Comparison of ENCODE assay signal across 18 cellular contexts in genomic region chr2:208671312-208671711, GRCh38.
"Had no signal": no experiment of that assay in that cellular context is flagged by ENCODE, and none has a peak within 500 bp of the region (broad histone marks: within the 10 kb centered on the region; RNA-seq: fewer than 3 reads in every experiment).

No MANE protein-coding gene starts in this region.

- H3K4me3 ChIP-seq: body of pancreas, tibial artery had no signal

- H3K36me3 Mint-ChIP-seq: memory B cell; naive thymus-derived CD4-positive, alpha-beta T cell had no signal

- H3K9me3 ChIP-seq: body of pancreas, tibial artery had no signal

- H3K9me3 Mint-ChIP-seq: activated CD4-positive, alpha-beta T cell treated with anti-CD3 and anti-CD28 coated beads, Interleukin-2, amount 10 ng/mL, durations not matched to agents 7 days and 5 days; activated T-cell treated with anti-CD3 and anti-CD28 coated beads, Interleukin-2, amount 50 U/mL, for 4 hours; memory B cell had no signal

- H3K4me3 Mint-ChIP-seq: activated CD4-positive, alpha-beta T cell treated with anti-CD3 and anti-CD28 coated beads, Interleukin-2, amount 10 ng/mL, durations not matched to agents 7 days and 5 days; activated CD8-positive, alpha-beta T cell treated with anti-CD3 and anti-CD28 coated beads, Interleukin-2, amount 10 ng/mL, durations not matched to agents 7 days and 5 days; activated naive CD4-positive, alpha-beta T cell treated with anti-CD3 and anti-CD28 coated beads for 36 hours; activated T-cell treated with anti-CD3 and anti-CD28 coated beads, Interleukin-2, amount 50 U/mL, for 4 hours; effector memory CD8-positive, alpha-beta T cell; memory B cell; naive thymus-derived CD4-positive, alpha-beta T cell had no signal

- H3K4me1 Mint-ChIP-seq: activated CD4-positive, alpha-beta T cell treated with anti-CD3 and anti-CD28 coated beads, Interleukin-2, amount 10 ng/mL, durations not matched to agents 7 days and 5 days; memory B cell; naive thymus-derived CD4-positive, alpha-beta T cell had no signal

- H3K27ac Mint-ChIP-seq: activated CD4-positive, alpha-beta T cell treated with anti-CD3 and anti-CD28 coated beads, Interleukin-2, amount 10 ng/mL, durations not matched to agents 7 days and 5 days; activated CD8-positive, alpha-beta T cell treated with anti-CD3 and anti-CD28 coated beads, Interleukin-2, amount 10 ng/mL, durations not matched to agents 7 days and 5 days; activated naive CD4-positive, alpha-beta T cell treated with anti-CD3 and anti-CD28 coated beads for 36 hours; effector memory CD8-positive, alpha-beta T cell; memory B cell; naive thymus-derived CD4-positive, alpha-beta T cell had no signal

- H3K27me3 ChIP-seq: body of pancreas, tibial artery had no signal

- DNase-seq: activated CD4-positive, alpha-beta T cell treated with anti-CD3 and anti-CD28 coated beads, Interleukin-2, amount 10 ng/mL, durations not matched to agents 7 days and 5 days; activated CD8-positive, alpha-beta T cell treated with anti-CD3 and anti-CD28 coated beads, Interleukin-2, amount 10 ng/mL, durations not matched to agents 7 days and 5 days; activated naive CD4-positive, alpha-beta T cell treated with anti-CD3 and anti-CD28 coated beads for 36 hours; activated T-cell treated with anti-CD3 and anti-CD28 coated beads, Interleukin-2, amount 50 U/mL, for 4 hours; body of pancreas; caudate nucleus; effector memory CD8-positive, alpha-beta T cell; foreskin fibroblast; head of caudate nucleus; naive thymus-derived CD4-positive, alpha-beta T cell; nucleus accumbens; posterior cingulate gyrus; stimulated activated CD4-positive, alpha-beta T cell treated with anti-CD3 and anti-CD28 coated beads, Interleukin-1b, Interleukin-23, amount 100 ng/mL, for 48 hours; stimulated activated CD8-positive, alpha-beta memory T cell treated with anti-CD3 and anti-CD28 coated beads, Interleukin-4, amount 100 ng/mL, for 48 hours; stimulated activated naive CD4-positive, alpha-beta T cell treated with Interleukin-2 at 50 U/mL for 16 hours; T-helper 9 cell; tibial artery had no signal

- H3K4me1 ChIP-seq: body of pancreas, tibial artery had no signal

- H3K36me3 ChIP-seq: tibial artery had no signal

- ATAC-seq: activated CD8-positive, alpha-beta T cell treated with anti-CD3 and anti-CD28 coated beads, Interleukin-2, amount 10 ng/mL, durations not matched to agents 7 days and 5 days; activated T-cell treated with anti-CD3 and anti-CD28 coated beads, Interleukin-2, amount 50 U/mL, for 4 hours; body of pancreas; effector memory CD8-positive, alpha-beta T cell; naive thymus-derived CD4-positive, alpha-beta T cell had no signal

- H3K27ac ChIP-seq: body of pancreas, tibial artery had no signal

- H3K27me3 Mint-ChIP-seq: activated CD4-positive, alpha-beta T cell treated with anti-CD3 and anti-CD28 coated beads, Interleukin-2, amount 10 ng/mL, durations not matched to agents 7 days and 5 days; effector memory CD8-positive, alpha-beta T cell; memory B cell; naive thymus-derived CD4-positive, alpha-beta T cell had no signal
